In genomic region chr17:45132569-45133463, GRCh38 we compare ENCODE assay signal across 1 cellular context.
A peak's percentile ranks its signal among the peaks of the same experiment; 100 is the strongest.
TF ChIP-seq lines count a peak whose summit lies in the region.

No MANE protein-coding gene starts in this region.

TF ChIP-seq in WTC11, 78 proteins besides CTCF, POLR2A, EP300 and RAD21 (continued from another document):
- TF ChIP-seq ZNF532 (CRISPR knock-in tag; IDR thresholded peaks at IDR 0.05; ENCODE audit: borderline replicate concordance) (no peak), ZNF425 (CRISPR knock-in tag; conservative IDR thresholded peaks at IDR 0.05) (no peak), ATF3 (CRISPR knock-in tag; conservative IDR thresholded peaks at IDR 0.05) (no peak), NFYB (CRISPR knock-in tag; conservative IDR thresholded peaks at IDR 0.05; ENCODE audit: low read depth) (no peak), SP1 (CRISPR knock-in tag; conservative IDR thresholded peaks at IDR 0.05) (peak; percentile 61; the same call in 1 of the 2 replicates), TEAD4 (CRISPR knock-in tag; IDR thresholded peaks at IDR 0.05) (no peak), ETV6 (CRISPR knock-in tag; IDR thresholded peaks at IDR 0.05) (no peak), ZBTB21 (CRISPR knock-in tag; IDR thresholded peaks at IDR 0.05; ENCODE audit: borderline replicate concordance) (peak; percentile 91), E2F5 (CRISPR knock-in tag; IDR thresholded peaks at IDR 0.05) (no peak), FOXJ3 (CRISPR knock-in tag; IDR thresholded peaks at IDR 0.05; ENCODE audit: borderline replicate concordance) (no peak), ZNF232 (CRISPR knock-in tag; IDR thresholded peaks at IDR 0.05) (no peak)
